Comparison of ENCODE assay signal across 13 cellular contexts in the genomic region with DNA sequence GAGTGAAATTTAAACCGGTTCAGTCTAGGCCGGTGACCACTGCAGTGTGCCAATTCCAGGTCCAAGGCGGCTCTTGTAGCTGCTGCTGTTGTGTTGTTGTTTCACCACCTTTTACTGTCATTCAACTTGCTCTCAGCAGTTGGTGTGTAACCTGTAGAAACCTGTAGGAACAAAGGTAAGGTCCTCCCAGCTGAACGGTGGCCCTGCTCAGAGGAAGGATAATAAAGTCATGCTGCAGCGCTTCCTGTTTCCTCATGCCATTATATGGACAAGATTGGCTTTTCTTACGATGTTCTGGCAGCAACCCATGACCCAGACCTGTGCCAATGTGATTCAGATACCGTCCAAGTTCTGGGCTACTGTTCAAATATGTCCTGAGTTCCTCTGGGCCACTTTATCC. TPM values are rescaled to one million over a fixed set of nuclear protein-coding genes. Genes with fewer than 3 reads are reported as not detected.
"Had no signal": no experiment of that assay in that cellular context is flagged by ENCODE, and none has a peak within 500 bp of the region (broad histone marks: within the 10 kb centered on the region; RNA-seq: fewer than 3 reads in every experiment).

No MANE protein-coding gene starts in this region.

- ATAC-seq: activated naive CD4-positive, alpha-beta T cell treated with anti-CD3 and anti-CD28 coated beads, Interleukin-2, amount 50 U/mL, for 72 hours; activated T-cell treated with anti-CD3 and anti-CD28 coated beads, Interleukin-2, amount 50 U/mL, for 72 hours; left lung; stimulated activated effector memory CD8-positive, alpha-beta T cell treated with anti-CD3 and anti-CD28 coated beads, Interleukin-12 subunit alpha, Interleukin-12 subunit beta, amount 100 ng/mL, for 72 hours had no signal

- H3K27me3 ChIP-seq: ovary, thyroid gland, uterus had no signal

- H3K27ac ChIP-seq: left lung, ovary, thyroid gland had no signal

- DNase-seq: activated CD4-positive, alpha-beta T cell treated with anti-CD3 and anti-CD28 coated beads, Interleukin-2, amount 10 ng/mL, durations not matched to agents 7 days and 5 days; activated CD8-positive, alpha-beta memory T cell treated with anti-CD3 and anti-CD28 coated beads, Interleukin-2, amount 50 U/mL, for 48 hours; activated gamma-delta T cell; activated T-cell treated with anti-CD3 and anti-CD28 coated beads, Interleukin-2, amount 50 U/mL, for 72 hours; effector CD4-positive, alpha-beta T cell; left lung; nephron progenitor cell; ovary; SW 1271; uterus had no signal

- H3K4me1 ChIP-seq: left lung, thyroid gland had no signal

- H3K9me3 ChIP-seq: left lung, ovary, thyroid gland, uterus had no signal

- H3K36me3 ChIP-seq: left lung, ovary, thyroid gland, uterus had no signal

- H3K4me3 ChIP-seq: left lung, ovary, thyroid gland, uterus had no signal

RNA-seq across cellular contexts. Expression of a gene that starts 13.4 kb away (rescaled TPM):
- total RNA-seq: activated CD4-positive, alpha-beta T cell treated with anti-CD3 and anti-CD28 coated beads, Interleukin-2, amount 10 ng/mL, durations not matched to agents 7 days and 5 days; activated naive CD4-positive, alpha-beta T cell treated with anti-CD3 and anti-CD28 coated beads, Interleukin-2, amount 50 U/mL, for 72 hours; activated T-cell treated with anti-CD3 and anti-CD28 coated beads, Interleukin-2, amount 50 U/mL, for 72 hours; left lung had no signal
